Comparison of ENCODE assay signal across 36 cellular contexts in the genomic region with DNA sequence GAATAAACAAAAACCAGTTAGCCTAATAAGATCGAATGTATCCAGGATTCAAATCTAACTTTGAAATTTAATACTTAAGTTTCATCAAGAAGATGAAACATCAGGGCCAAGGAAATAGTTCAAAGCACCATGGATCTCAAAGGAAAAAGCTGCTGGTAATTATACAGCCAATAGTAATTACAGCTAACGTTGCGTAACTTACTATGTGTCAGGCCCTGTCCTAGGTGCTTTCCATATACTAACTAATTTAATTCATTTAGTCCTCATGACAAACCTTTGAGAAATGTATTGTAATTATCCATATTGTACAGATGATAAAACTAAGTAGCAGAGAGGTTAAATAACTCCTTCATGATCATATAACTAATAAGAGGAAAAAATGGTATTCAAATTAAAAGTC.
"Had no signal": no experiment of that assay in that cellular context is flagged by ENCODE, and none has a peak within 500 bp of the region (broad histone marks: within the 10 kb centered on the region; RNA-seq: fewer than 3 reads in every experiment).

No MANE protein-coding gene starts in this region.

- H3K4me3 ChIP-seq: Peyer's patch had no signal

- DNase-seq: activated CD4-positive, alpha-beta memory T cell treated with anti-CD3 and anti-CD28 coated beads, Interleukin-2, amount 10 ng/mL, durations not matched to agents 7 days and 5 days; activated CD4-positive, alpha-beta T cell treated with anti-CD3 and anti-CD28 coated beads for 1 hour; activated CD4-positive, alpha-beta T cell treated with anti-CD3 and anti-CD28 coated beads for 48 hours; activated CD4-positive, CD25-positive, alpha-beta regulatory T cell; activated CD8-positive, alpha-beta memory T cell treated with anti-CD3 and anti-CD28 coated beads for 24 hours; activated CD8-positive, alpha-beta memory T cell treated with anti-CD3 and anti-CD28 coated beads, Interleukin-2, amount 10 ng/mL, durations not matched to agents 7 days and 5 days; activated CD8-positive, alpha-beta memory T cell treated with anti-CD3 and anti-CD28 coated beads, Interleukin-2, amount 50 U/mL, for 48 hours; activated effector memory CD4-positive, alpha-beta T cell treated with anti-CD3 and anti-CD28 coated beads, Interleukin-2, amount 50 U/mL, for 16 hours; activated naive CD4-positive, alpha-beta T cell; activated naive CD4-positive, alpha-beta T cell treated with anti-CD3 and anti-CD28 coated beads, Interleukin-2, amount 50 U/mL, for 16 hours; activated naive CD8-positive, alpha-beta T cell treated with anti-CD3 and anti-CD28 coated beads for 36 hours; activated T-cell treated with anti-CD3 and anti-CD28 coated beads, Interleukin-2, amount 50 U/mL, for 1 hour; activated T-cell treated with anti-CD3 and anti-CD28 coated beads, Interleukin-2, amount 50 U/mL, for 72 hours; amniotic stem cell; aorta; cerebellar nuclear complex; NCI-H1092 treated with DMSO at 0.1 percent for 48 hours; NCI-H1417; NCI-H146; NCI-H187; NCI-H2029 treated with DMSO at 0.1 percent for 48 hours; NCI-H2107; NCI-H2171; NCI-H510A; NCI-H526; NCI-H748 treated with DMSO at 0.1 percent for 48 hours; NK-92 treated with Interleukin-12 subunit alpha and Interleukin-12 subunit beta, amount 100 ng/mL, for 24 hours; PC-3; Peyer's patch; RPMI8226; SIG-M5; T-helper 1 cell; T-helper 2 cell; T-helper 9 cell; WERI-Rb-1 had no signal

- H3K27me3 ChIP-seq: Peyer's patch had no signal

- H3K36me3 ChIP-seq: Peyer's patch, WERI-Rb-1 had no signal

- ATAC-seq: activated CD8-positive, alpha-beta memory T cell treated with anti-CD3 and anti-CD28 coated beads, Interleukin-2, amount 10 ng/mL, durations not matched to agents 7 days and 5 days; activated T-cell treated with anti-CD3 and anti-CD28 coated beads, Interleukin-2, amount 50 U/mL, for 72 hours; activated T-helper 17 cell treated with anti-CD3 and anti-CD28 coated beads, Interleukin-2, amount 50 U/mL, for 72 hours; PC-3 had no signal
